Comparison of ENCODE assay signal across 22 cellular contexts in the genomic region with DNA sequence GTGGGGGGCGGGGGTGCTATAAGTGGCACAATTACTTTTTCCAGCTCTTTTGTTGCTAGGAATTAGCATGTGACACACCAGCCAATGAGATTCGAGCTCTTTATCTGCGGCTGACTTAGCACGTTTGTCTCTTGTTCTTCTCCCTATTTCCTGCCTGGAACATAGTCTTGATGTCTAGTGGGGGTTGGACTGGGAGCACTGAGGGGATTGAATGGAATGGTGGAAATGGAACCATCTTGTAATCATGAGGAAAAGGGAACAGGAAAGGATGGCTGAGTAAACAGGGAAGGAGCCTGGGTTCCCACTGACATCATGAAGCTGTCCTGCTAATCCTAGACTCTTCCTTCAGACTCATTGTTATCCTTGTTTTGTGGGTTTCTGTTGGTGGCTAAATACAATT.
DNase-seq lines count a peak whose midpoint lies in the region; ATAC-seq, FAIRE-seq and TF ChIP-seq lines count a peak whose summit lies in the region.
"Had no signal": no experiment of that assay in that cellular context is flagged by ENCODE, and none has a peak within 500 bp of the region (broad histone marks: within the 10 kb centered on the region; RNA-seq: fewer than 3 reads in every experiment).

No MANE protein-coding gene starts in this region.

- CTCF ChIA-PET in K562 (lab: Yijun Ruan, JAX; ENCODE audit: low intra/inter-chr PET ratio): no interaction called here

- intact Hi-C loops in K562 (cut with micrococcal nuclease): no loop called here

- no peak overlapping the region for H3K4me2 ChIP-seq in K562 (ENCODE audit: insufficient read depth, low read length)
- H3K4me2 ChIP-seq: A549; BLaER1 treated with 17β-estradiol and CSF1 and Interleukin-3, amounts not matched to agents 10 nM and 100 nM; PC-9 had no signal

- no peaks in the 10 kb centered on the region for H3K9me1 ChIP-seq in K562 (ENCODE audit: control insufficient read depth, insufficient read depth, low read length)

- DNase-seq in H4 (ENCODE audit: low spot score) (peak; percentile 46), K562 (ENCODE audit: extremely low read depth in 1 of 4, low spot score in 3 of 4) (no peak), kidney glomerular epithelial cell (lab: John Stamatoyannopoulos, UW) (peak; percentile 36), HuH-7 (ENCODE audit: low spot score) (no peak), AG20443 (ENCODE audit: low spot score) (no peak)
- no peak for DNase-seq in activated CD4-positive, CD25-positive, alpha-beta regulatory T cell treated with anti-CD3 and anti-CD28 coated beads, Interleukin-2, amount 50 U/mL, for 72 hours
- no peak for DNase-seq in activated CD8-positive, alpha-beta memory T cell treated with anti-CD3 and anti-CD28 coated beads, Interleukin-2, amount 50 U/mL, for 48 hours
- DNase-seq: Calu3; CD8-positive, alpha-beta T cell; HFFc6; NCI-H1417 treated with DMSO at 0.1 percent for 48 hours; NCI-H1930; NCI-H345; NCI-H526; PC-9 had no signal

- 2% methylated on average over 4 of the region's 4 CpGs for WGBS in K562 (ENCODE audit: insufficient coverage, low coverage, missing lambda C conversion rate)

- H3K9me3 ChIP-seq in K562 (replicated peaks; ENCODE audit: control insufficient read depth, insufficient read depth, low read depth, low read length): no peaks in the 10 kb centered on the region
- H3K9me3 ChIP-seq in neuron (ENCODE audit: low read length): no peaks in the 10 kb centered on the region
- H3K9me3 ChIP-seq: SJCRH30 had no signal

- no peak for TF ChIP-seq RAD21 in K562 (CRISPR knock-in tag; conservative IDR thresholded peaks at IDR 0.05 in 1 of 2, IDR thresholded peaks at IDR 0.05 in 1 of 2)

- no peak for ATAC-seq in K562
- ATAC-seq: A549; CD8-positive, alpha-beta T cell; GM12878 had no signal

- H2AFZ ChIP-seq in K562 (ENCODE audit: low read depth, low read length) (no peak overlapping the region), neuron (ENCODE audit: low read depth, low read length) (peak overlapping the region; percentile 62)
- H2AFZ ChIP-seq: PC-9 had no signal

- no peak for TF ChIP-seq EP300 in K562 (IDR thresholded peaks at IDR 0.05; ENCODE audit: low read length)

- H3K36me3 ChIP-seq in K562 (ENCODE audit: control insufficient read depth, insufficient read depth, low read length) (no peaks in the 10 kb centered on the region), neuron (ENCODE audit: insufficient read depth, low read length) (no peaks in the 10 kb centered on the region)
- H3K36me3 ChIP-seq: BLaER1 treated with 17β-estradiol and CSF1 and Interleukin-3, amounts not matched to agents 10 nM and 100 nM; SJCRH30 had no signal

- H3K79me2 ChIP-seq in K562 (ENCODE audit: control insufficient read depth, insufficient read depth, low read length): no peaks in the 10 kb centered on the region

- no peak for TF ChIP-seq POLR2A in K562 (conservative IDR thresholded peaks at IDR 0.05)

- H3K27ac ChIP-seq in K562 (ENCODE audit: extremely low read depth, low read depth, low read length): no peak overlapping the region
- H3K27ac ChIP-seq: A549; BLaER1 treated with 17β-estradiol and CSF1 and Interleukin-3, amounts not matched to agents 10 nM and 100 nM; PC-9; SJCRH30 had no signal

- no peaks in the 10 kb centered on the region for H4K20me1 ChIP-seq in K562 (replicated peaks; ENCODE audit: control insufficient read depth, insufficient read depth, low read length)
- H4K20me1 ChIP-seq: BLaER1 treated with 17β-estradiol and CSF1 and Interleukin-3, amounts not matched to agents 10 nM and 100 nM had no signal

- BruUV-seq in K562 (replicated peaks; lab: Mats Ljungman, UMichigan): no TSS peak

- no peak overlapping the region for H3K4me3 ChIP-seq in K562
- H3K4me3 ChIP-seq in neuron (ENCODE audit: low read length): no peak overlapping the region
- H3K4me3 ChIP-seq: A549; BLaER1 treated with 17β-estradiol and CSF1 and Interleukin-3, amounts not matched to agents 10 nM and 100 nM; GM12878; PC-9; SJCRH30 had no signal

- in situ Hi-C loops in K562 (cut with MboI): no loop called here

- H3K4me1 ChIP-seq in K562 (replicated peaks in 1 of 2; ENCODE audit: control insufficient read depth in 2 of 2, insufficient read depth in 2 of 2, low read length in 2 of 2): no peaks in the 10 kb centered on the region; a peak in 1 of 5 replicates
- H3K4me1 ChIP-seq in neuron (ENCODE audit: insufficient read depth, low read length): peaks cover 16% of the 10 kb centered on the region
- H3K4me1 ChIP-seq: A549 had no signal

- no peak for FAIRE-seq in K562 (lab: Jason Lieb, UNC)
- FAIRE-seq: A549, GM12878, GM19239, H54 had no signal

- no peaks in the 10 kb centered on the region for H3K27me3 ChIP-seq in K562 (ENCODE audit: control insufficient read depth in 2 of 2, insufficient read depth in 2 of 2, low read length in 2 of 2)
- H3K27me3 ChIP-seq in neuron (ENCODE audit: insufficient read depth, low read length): no peaks in the 10 kb centered on the region
- H3K27me3 ChIP-seq: BLaER1 treated with 17β-estradiol and CSF1 and Interleukin-3, amounts not matched to agents 10 nM and 100 nM; SJCRH30 had no signal

- no peak for TF ChIP-seq CTCF in K562 (IDR thresholded peaks at IDR 0.05 in 2 of 3, conservative IDR thresholded peaks at IDR 0.05 in 1 of 3; ENCODE audit: insufficient read depth in 2 of 3, low read depth in 1 of 3, low read length in 3 of 3)

- H3K9ac ChIP-seq in K562 (ENCODE audit: insufficient read depth in 1 of 2, low read depth in 2 of 2, low read length in 2 of 2): no peak overlapping the region
- H3K9ac ChIP-seq: BLaER1 treated with 17β-estradiol and CSF1 and Interleukin-3, amounts not matched to agents 10 nM and 100 nM had no signal

- POLR2A ChIA-PET in K562 (lab: Yijun Ruan, JAX): interaction anchor here (0.7 kb wide), 1 partner anchor 924 kb away, joined by 3 read pairs; no protein-coding TSS in a partner anchor

TF ChIP-seq in K562, 482 proteins besides CTCF, POLR2A, EP300 and RAD21:
- no peak for TF ChIP-seq OTX1 (CRISPR knock-in tag; IDR thresholded peaks at IDR 0.05)
- 0 out of 2 replicates have a peak, but pooled peaks have one; percentile 37 for TF ChIP-seq BHLHE40 (IDR thresholded peaks at IDR 0.05; ENCODE audit: low read length)
TF ChIP-seq in K562: peak in this region for 1.

Comparison
In these comparisons a context has a peak if more than half of its experiments do, and no peak if none do; other contexts are left out.
1. DNase-seq: peak in H4 (single experiment) and kidney glomerular epithelial cell (single experiment); none in K562 (0 of 4), HuH-7 (single experiment), AG20443 (single experiment), activated CD4-positive, CD25-positive, alpha-beta regulatory T cell treated with anti-CD3 and anti-CD28 coated beads, Interleukin-2, amount 50 U/mL, for 72 hours (single experiment) and activated CD8-positive, alpha-beta memory T cell treated with anti-CD3 and anti-CD28 coated beads, Interleukin-2, amount 50 U/mL, for 48 hours (single experiment).